In the genomic region with DNA sequence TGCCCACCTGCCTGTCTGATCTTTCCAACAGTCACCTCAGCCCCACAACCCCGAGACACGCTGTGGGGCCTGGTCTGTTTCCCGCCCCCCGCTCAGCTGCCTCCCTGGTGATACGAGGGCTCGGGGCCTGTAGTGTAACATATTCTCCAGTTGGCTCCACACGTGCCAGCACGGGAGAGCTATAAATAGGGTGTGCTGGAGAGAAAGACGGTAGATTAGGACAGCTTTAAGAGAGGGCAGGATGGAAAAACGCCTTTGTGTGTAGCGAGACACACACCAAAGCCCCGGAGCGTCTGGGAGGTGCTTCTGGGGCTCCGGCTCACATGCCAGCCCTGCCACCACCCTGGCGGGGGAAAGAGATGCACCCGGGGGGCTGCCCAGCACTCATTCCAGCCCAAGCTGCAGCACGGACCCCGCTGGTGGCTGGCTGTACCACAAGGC, we compare ENCODE assay signal across 11 cellular contexts. TPM values are rescaled to one million over a fixed set of nuclear protein-coding genes. Genes with fewer than 3 reads are reported as not detected.
DNase-seq lines count a peak whose midpoint lies in the region; ATAC-seq and TF ChIP-seq lines count a peak whose summit lies in the region.
"Had no signal": no experiment of that assay in that cellular context is flagged by ENCODE, and none has a peak within 500 bp of the region (broad histone marks: within the 10 kb centered on the region; RNA-seq: fewer than 3 reads in every experiment).

No MANE protein-coding gene starts in this region.

- no peak for DNase-seq in activated naive CD8-positive, alpha-beta T cell treated with anti-CD3 and anti-CD28 coated beads, Interleukin-2, amount 10 ng/mL, durations not matched to agents 7 days and 5 days
- no peak for DNase-seq in activated naive CD8-positive, alpha-beta T cell treated with anti-CD3 and anti-CD28 coated beads for 36 hours
- DNase-seq in esophagus squamous epithelium (lab: John Stamatoyannopoulos, UW), result no peak
- DNase-seq in neural progenitor cell (ENCODE audit: low spot score), result no peak
- DNase-seq in aorta, result no peak
- DNase-seq in activated CD4-positive, alpha-beta T cell treated with anti-CD3 and anti-CD28 coated beads for 4 hours, result no peak
- DNase-seq in omental fat pad (ENCODE audit: low spot score), result no peak
- no peak for DNase-seq in cerebellar nuclear complex (lab: John Stamatoyannopoulos, UW)
- DNase-seq: activated CD4-positive, alpha-beta T cell treated with anti-CD3 and anti-CD28 coated beads for 36 hours; glutamatergic neuron; occipital lobe had no signal

- H2AFZ ChIP-seq in neural progenitor cell (replicated peaks), result no peak overlapping the region

- H3K4me3 Mint-ChIP-seq in activated naive CD8-positive, alpha-beta T cell treated with anti-CD3 and anti-CD28 coated beads, Interleukin-2, amount 10 ng/mL, durations not matched to agents 7 days and 5 days, result no peak overlapping the region
- no peak overlapping the region for H3K4me3 Mint-ChIP-seq in activated naive CD8-positive, alpha-beta T cell treated with anti-CD3 and anti-CD28 coated beads for 36 hours
- no peak overlapping the region for H3K4me3 Mint-ChIP-seq in neural progenitor cell
- H3K4me3 Mint-ChIP-seq: activated CD4-positive, alpha-beta T cell treated with anti-CD3 and anti-CD28 coated beads for 36 hours had no signal

- peaks cover 13% of the 10 kb centered on the region for H3F3A ChIP-seq in neural progenitor cell (ENCODE audit: low read depth)

- H3K9me3 ChIP-seq in esophagus squamous epithelium (no peaks in the 10 kb centered on the region), neural progenitor cell (ENCODE audit: low read depth) (no peaks in the 10 kb centered on the region), aorta (ENCODE audit: control insufficient read depth, low read length) (no peaks in the 10 kb centered on the region)

- peak in 1 of 4 donors; percentile 13 for TF ChIP-seq POLR2A in esophagus squamous epithelium (IDR thresholded peaks at IDR 0.05)

- no peaks in the 10 kb centered on the region for H3K9me3 Mint-ChIP-seq in activated naive CD8-positive, alpha-beta T cell treated with anti-CD3 and anti-CD28 coated beads, Interleukin-2, amount 10 ng/mL, durations not matched to agents 7 days and 5 days
- no peaks in the 10 kb centered on the region for H3K9me3 Mint-ChIP-seq in activated naive CD8-positive, alpha-beta T cell treated with anti-CD3 and anti-CD28 coated beads for 36 hours
- no peaks in the 10 kb centered on the region for H3K9me3 Mint-ChIP-seq in neural progenitor cell

- no peak overlapping the region for H3K9ac ChIP-seq in neural progenitor cell

- ATAC-seq in activated naive CD8-positive, alpha-beta T cell treated with anti-CD3 and anti-CD28 coated beads, Interleukin-2, amount 10 ng/mL, durations not matched to agents 7 days and 5 days (ENCODE audit: low read depth), result no peak
- ATAC-seq in aorta (ENCODE audit: low FRiP score) (peak; percentile 24), omental fat pad (ENCODE audit: low FRiP score) (no peak)
- ATAC-seq: activated CD4-positive, alpha-beta T cell treated with anti-CD3 and anti-CD28 coated beads for 36 hours had no signal

- TF ChIP-seq CTCF in esophagus squamous epithelium (IDR thresholded peaks at IDR 0.05) (no peak), neural progenitor cell (IDR thresholded peaks at IDR 0.05) (no peak), omental fat pad (IDR thresholded peaks at IDR 0.05) (no peak)

- H3K36me3 ChIP-seq in esophagus squamous epithelium (peaks cover 0 to 6% (median 0%) of the 10 kb centered on the region in 3 donors), neural progenitor cell (no peaks in the 10 kb centered on the region), aorta (ENCODE audit: control insufficient read depth in 1 of 2, insufficient read depth in 2 of 2, low read length in 1 of 2) (no peaks in the 10 kb centered on the region)

- no peaks in the 10 kb centered on the region for H3K27me3 Mint-ChIP-seq in activated naive CD8-positive, alpha-beta T cell treated with anti-CD3 and anti-CD28 coated beads, Interleukin-2, amount 10 ng/mL, durations not matched to agents 7 days and 5 days
- no peaks in the 10 kb centered on the region for H3K27me3 Mint-ChIP-seq in activated naive CD8-positive, alpha-beta T cell treated with anti-CD3 and anti-CD28 coated beads for 36 hours
- peaks cover 8% of the 10 kb centered on the region for H3K27me3 Mint-ChIP-seq in neural progenitor cell (ENCODE audit: insufficient read depth, low read depth)
- H3K27me3 Mint-ChIP-seq: activated CD4-positive, alpha-beta T cell treated with anti-CD3 and anti-CD28 coated beads for 36 hours had no signal

- no peak overlapping the region for H3K4me2 ChIP-seq in neural progenitor cell

- H3K27ac Mint-ChIP-seq in activated naive CD8-positive, alpha-beta T cell treated with anti-CD3 and anti-CD28 coated beads, Interleukin-2, amount 10 ng/mL, durations not matched to agents 7 days and 5 days, result peak overlapping the region; percentile 57
- H3K27ac Mint-ChIP-seq in activated naive CD8-positive, alpha-beta T cell treated with anti-CD3 and anti-CD28 coated beads for 36 hours, result no peak overlapping the region
- H3K27ac Mint-ChIP-seq in neural progenitor cell, result peak overlapping the region; percentile 99
- H3K27ac Mint-ChIP-seq: activated CD4-positive, alpha-beta T cell treated with anti-CD3 and anti-CD28 coated beads for 36 hours had no signal

- H3K4me1 ChIP-seq in esophagus squamous epithelium (peaks cover 87 to 100% (median 99%) of the 10 kb centered on the region in 3 donors), neural progenitor cell (peaks cover 30% of the 10 kb centered on the region), aorta (ENCODE audit: control insufficient read depth in 1 of 2, insufficient read depth in 2 of 2, low read length in 2 of 2) (peaks cover 0 to 2% of the 10 kb centered on the region in 2 donors)

- POLR2A ChIA-PET in activated naive CD8-positive, alpha-beta T cell treated with anti-CD3 and anti-CD28 coated beads, Interleukin-2, amount 10 ng/mL, durations not matched to agents 7 days and 5 days (lab: Charles Lee), result interaction anchor here (1.1 to 1.5 kb wide), 2 partner anchors 44 to 78 kb away, joined by 3 to 5 read pairs; no protein-coding TSS in a partner anchor

- intact Hi-C loops in esophagus squamous epithelium (cut with DNase I), result no loop called here
- intact Hi-C loops in aorta (cut with DNase I), result no loop called here

- H3K27me3 ChIP-seq in esophagus squamous epithelium (no peaks in the 10 kb centered on the region), neural progenitor cell (no peaks in the 10 kb centered on the region), aorta (ENCODE audit: control insufficient read depth in 1 of 2, insufficient read depth in 2 of 2, low read length in 1 of 2) (no peaks in the 10 kb centered on the region)

- H3K4me3 ChIP-seq in esophagus squamous epithelium (no peak overlapping the region), neural progenitor cell (no peak overlapping the region), aorta (ENCODE audit: low read length in 2 of 2) (no peak overlapping the region)

- no peaks in the 10 kb centered on the region for H3K79me2 ChIP-seq in neural progenitor cell (ENCODE audit: low read depth)

- H3K36me3 Mint-ChIP-seq in activated naive CD8-positive, alpha-beta T cell treated with anti-CD3 and anti-CD28 coated beads, Interleukin-2, amount 10 ng/mL, durations not matched to agents 7 days and 5 days, result no peaks in the 10 kb centered on the region
- peaks cover 1% of the 10 kb centered on the region for H3K36me3 Mint-ChIP-seq in activated naive CD8-positive, alpha-beta T cell treated with anti-CD3 and anti-CD28 coated beads for 36 hours
- no peaks in the 10 kb centered on the region for H3K36me3 Mint-ChIP-seq in neural progenitor cell

- 72% methylated on average over 10 of the region's 18 CpGs; no CpG with 5 or more reads in 1 of the 2 donors for WGBS in esophagus squamous epithelium, 2 donors
- WGBS in aorta, 2 donors, result 9 to 15% methylated on average over 18 of the region's 18 CpGs

- H3K27ac ChIP-seq in esophagus squamous epithelium, result peak overlapping the region; percentile 85 to 95 (median 92)
- H3K27ac ChIP-seq in neural progenitor cell, result peak overlapping the region; percentile 31
- H3K27ac ChIP-seq in aorta (ENCODE audit: low read depth in 1 of 2, low read length in 2 of 2), result peak overlapping the region; percentile 92 to 97

- peaks cover 21% of the 10 kb centered on the region for H3K4me1 Mint-ChIP-seq in activated naive CD8-positive, alpha-beta T cell treated with anti-CD3 and anti-CD28 coated beads, Interleukin-2, amount 10 ng/mL, durations not matched to agents 7 days and 5 days
- H3K4me1 Mint-ChIP-seq in activated naive CD8-positive, alpha-beta T cell treated with anti-CD3 and anti-CD28 coated beads for 36 hours, result peaks cover 30% of the 10 kb centered on the region
- peaks cover 45% of the 10 kb centered on the region for H3K4me1 Mint-ChIP-seq in neural progenitor cell

- peaks cover 3% of the 10 kb centered on the region for H4K20me1 ChIP-seq in neural progenitor cell (ENCODE audit: low read depth)

RNA-seq across cellular contexts. Expression of gene MTSS2, which starts 7.4 kb away (rescaled TPM):
- 1 to 10 TPM; 4.6 to 4.8 TPM for total RNA-seq in activated naive CD8-positive, alpha-beta T cell treated with anti-CD3 and anti-CD28 coated beads, Interleukin-2, amount 10 ng/mL, durations not matched to agents 7 days and 5 days
- total RNA-seq in activated naive CD8-positive, alpha-beta T cell treated with anti-CD3 and anti-CD28 coated beads for 36 hours, result 1 to 10 TPM; 6.9 to 9.2 TPM
- total RNA-seq in esophagus squamous epithelium (10 to 100 TPM; 15.5 to 39.7 (median 27.5) TPM), neural progenitor cell (ENCODE audit: low replicate concordance) (6.2 and 22.1 TPM in 2 replicates), aorta (10 to 100 TPM; 65.7 to 87.4 TPM), omental fat pad (10 to 100 TPM; 19.3 to 70.1 (median 32.4) TPM)
- 10 to 100 TPM; 22.0 to 33.4 TPM for polyA plus RNA-seq in aorta

RNA-seq across cellular contexts. Expression of gene IL34, which starts 46.9 kb away (rescaled TPM):
- under 1 TPM in 1 of 2 experiments, not detected in 1; 0.42 TPM for total RNA-seq in activated naive CD8-positive, alpha-beta T cell treated with anti-CD3 and anti-CD28 coated beads, Interleukin-2, amount 10 ng/mL, durations not matched to agents 7 days and 5 days
- under 1 TPM in 1 of 2 experiments, not detected in 1; 0.22 TPM for total RNA-seq in activated naive CD8-positive, alpha-beta T cell treated with anti-CD3 and anti-CD28 coated beads for 36 hours
- total RNA-seq in esophagus squamous epithelium (10 to 100 TPM in 2 of 4 donors, 1 to 10 TPM in 2; 3.2 to 26.6 (median 9.1) TPM), neural progenitor cell (ENCODE audit: low replicate concordance) (not detected in 2 replicates), aorta (10 to 100 TPM; 14.2 to 21.9 TPM), omental fat pad (1 to 10 TPM in 3 of 4 donors, under 1 TPM in 1; 0.38 to 1.3 (median 1.2) TPM)
- 10 to 100 TPM; 19.4 to 98.6 TPM for polyA plus RNA-seq in aorta
- total RNA-seq: activated CD4-positive, alpha-beta T cell treated with anti-CD3 and anti-CD28 coated beads for 36 hours had no signal

Comparison
In these comparisons a context has a peak if more than half of its experiments do, and no peak if none do; other contexts are left out.
1. H3K27ac ChIP-seq: peak in every context shown above with its lines; median percentile 94 in aorta; 92 in esophagus squamous epithelium; 31 in neural progenitor cell.